In genomic region chr9:94599102-94599501, GRCh38 we compare ENCODE assay signal across 34 cellular contexts. TPM values are rescaled to one million over a fixed set of nuclear protein-coding genes. Genes with fewer than 3 reads are reported as not detected.
"Had no signal": no experiment of that assay in that cellular context is flagged by ENCODE, and none has a peak within 500 bp of the region (broad histone marks: within the 10 kb centered on the region; RNA-seq: fewer than 3 reads in every experiment).

No MANE protein-coding gene starts in this region.

- H3K36me3 Mint-ChIP-seq: mesothelial cell of epicardium; naive B cell; natural killer cell treated with Interleukin-12 subunit alpha and Interleukin-12 subunit beta and Interleukin-15 and Interleukin-18, amount 100 ng/mL, for 72 hours; stimulated activated naive B cell treated with anti-CD40 and anti-IgM and Interleukin-4, amounts not matched to agents 10 μg/mL and 1 μg/mL and 100 μg/mL, for 72 hours had no signal

- H3K4me1 ChIP-seq: left lung, testis, thyroid gland, uterus had no signal

- H3K27me3 Mint-ChIP-seq: progenitor cell of endocrine pancreas had no signal

- H3K9me3 Mint-ChIP-seq: immature natural killer cell; mesothelial cell of epicardium; natural killer cell treated with Interleukin-12 subunit alpha and Interleukin-12 subunit beta and Interleukin-15 and Interleukin-18, amount 100 ng/mL, for 72 hours; stimulated activated naive B cell treated with anti-CD40 and anti-IgM and Interleukin-4, amounts not matched to agents 10 μg/mL and 1 μg/mL and 100 μg/mL, for 72 hours had no signal

- H3K4me3 ChIP-seq: heart left ventricle, left lung, lower lobe of right lung, ovary, sigmoid colon, stomach, testis, thyroid gland, transverse colon, upper lobe of left lung, uterus had no signal

- H3K27ac Mint-ChIP-seq: immature natural killer cell; mesothelial cell of epicardium; natural killer cell treated with Interleukin-12 subunit alpha and Interleukin-12 subunit beta and Interleukin-15 and Interleukin-18, amount 100 ng/mL, for 72 hours; progenitor cell of endocrine pancreas; stimulated activated naive B cell treated with anti-CD40 and anti-IgM and Interleukin-4, amounts not matched to agents 10 μg/mL and 1 μg/mL and 100 μg/mL, for 72 hours had no signal

- ATAC-seq: heart left ventricle; left colon; left lung; lower lobe of right lung; natural killer cell treated with Interleukin-12 subunit alpha and Interleukin-12 subunit beta and Interleukin-15 and Interleukin-18, amount 100 ng/mL, for 72 hours; right cardiac atrium; stimulated activated naive B cell treated with anti-CD40 and anti-IgM and Interleukin-4, amounts not matched to agents 10 μg/mL and 1 μg/mL and 100 μg/mL, for 72 hours; stimulated activated naive CD8-positive, alpha-beta T cell treated with anti-CD3 and anti-CD28 coated beads, Interleukin-15, Interleukin-2, amounts not matched to agents 100 U/mL and 50 U/mL, for 24 hours had no signal

- H3K27me3 ChIP-seq: ovary, sigmoid colon, stomach, testis, thyroid gland, transverse colon, upper lobe of left lung, uterus had no signal

- DNase-seq: heart left ventricle; hypothalamus; immature natural killer cell; kidney; left colon; left lung; lower lobe of right lung; mammary epithelial cell; mesenchymal stem cell; naive B cell; ovary; retina; right cardiac atrium; sigmoid colon; stimulated activated CD4-positive, alpha-beta T cell treated with anti-CD3 and anti-CD28 coated beads, Interleukin-12 subunit alpha, Interleukin-12 subunit beta, amount 100 ng/mL, for 4 hours; stimulated activated CD4-positive, alpha-beta T cell treated with anti-CD3 and anti-CD28 coated beads, Interleukin-15, amount 100 ng/mL, for 24 hours; stimulated activated CD4-positive, alpha-beta T cell treated with anti-CD3 and anti-CD28 coated beads, Interleukin-2, amount 100 ng/mL, for 24 hours; stimulated activated CD4-positive, alpha-beta T cell treated with anti-CD3 and anti-CD28 coated beads, Interleukin-4, amount 100 ng/mL, for 1 hour; stimulated activated naive B cell treated with anti-CD40 and anti-IgM and Interleukin-4, amounts not matched to agents 10 μg/mL and 1 μg/mL and 100 μg/mL, for 72 hours; stimulated activated naive CD8-positive, alpha-beta T cell treated with anti-CD3 and anti-CD28 coated beads, Interleukin-15, Interleukin-2, amounts not matched to agents 100 U/mL and 50 U/mL, for 24 hours; stomach; testis; thyroid gland; transverse colon; upper lobe of left lung; uterus had no signal

- H3K9me3 ChIP-seq: heart left ventricle, left lung, lower lobe of right lung, ovary, sigmoid colon, stomach, testis, thyroid gland, transverse colon, upper lobe of left lung, uterus had no signal

- H3K4me3 Mint-ChIP-seq: immature natural killer cell; mesothelial cell of epicardium; naive B cell; natural killer cell treated with Interleukin-12 subunit alpha and Interleukin-12 subunit beta and Interleukin-15 and Interleukin-18, amount 100 ng/mL, for 72 hours; stimulated activated naive B cell treated with anti-CD40 and anti-IgM and Interleukin-4, amounts not matched to agents 10 μg/mL and 1 μg/mL and 100 μg/mL, for 72 hours had no signal

- FAIRE-seq: islet of Langerhans, kidney had no signal

- H3K36me3 ChIP-seq: heart left ventricle, ovary, sigmoid colon, thyroid gland, transverse colon, upper lobe of left lung, uterus had no signal

- H3K27ac ChIP-seq: heart left ventricle, left lung, lower lobe of right lung, ovary, sigmoid colon, testis, thyroid gland, upper lobe of left lung, uterus had no signal

RNA-seq across cellular contexts. Expression of gene FBP2, which starts 5.5 kb away (rescaled TPM):
- total RNA-seq: heart left ventricle; kidney; left colon; left lung; liver; lower lobe of right lung; mammary epithelial cell; mesothelial cell of epicardium; mononuclear cell; natural killer cell treated with Interleukin-12 subunit alpha and Interleukin-12 subunit beta and Interleukin-15 and Interleukin-18, amount 100 ng/mL, for 72 hours; omental fat pad; ovary; progenitor cell of endocrine pancreas; sigmoid colon; thyroid gland; transverse colon; uterus had no signal
- polyA plus RNA-seq: immature natural killer cell, liver, mammary epithelial cell, neural cell, ovary, right cardiac atrium had no signal

RNA-seq across cellular contexts. Expression of gene FBP1, which starts 40.2 kb away (rescaled TPM):
- polyA plus RNA-seq: neural cell had no signal

RNA-seq across cellular contexts. Expression of gene PCAT7, which starts 44.2 kb away (rescaled TPM):
- total RNA-seq: heart left ventricle; mononuclear cell; natural killer cell treated with Interleukin-12 subunit alpha and Interleukin-12 subunit beta and Interleukin-15 and Interleukin-18, amount 100 ng/mL, for 72 hours; omental fat pad; ovary; sigmoid colon; thyroid gland; uterus had no signal
- polyA plus RNA-seq: heart left ventricle, immature natural killer cell, mammary epithelial cell had no signal
